Comparison of ENCODE assay signal across 2 cellular contexts in genomic region chr18:47215554-47216138, GRCh38.
TF ChIP-seq lines count a peak whose summit lies in the region.

No MANE protein-coding gene starts in this region.

TF ChIP-seq in IMR-90, 13 proteins besides CTCF, POLR2A, EP300 and RAD21:
- TF ChIP-seq RFX5 (IDR thresholded peaks at IDR 0.05; ENCODE audit: low read depth, low read length) (no peak), SMC3 (IDR thresholded peaks at IDR 0.05; ENCODE audit: low read depth, low read length) (peak; percentile 45)

TF ChIP-seq in H1, 55 proteins besides CTCF, POLR2A, EP300 and RAD21:
- no peak for TF ChIP-seq POU5F1 (IDR thresholded peaks at IDR 0.05; ENCODE audit: low read depth, low read length)
- TF ChIP-seq RXRA (IDR thresholded peaks at IDR 0.05; ENCODE audit: insufficient read depth, low read depth, low read length): no peak
- no peak for TF ChIP-seq ZNF274 (IDR thresholded peaks at IDR 0.05; ENCODE audit: borderline replicate concordance, extremely low read depth, low read length)
- no peak for TF ChIP-seq SAP30 (IDR thresholded peaks at IDR 0.05; ENCODE audit: insufficient read depth, insufficient replicate concordance, low read length)
- no peak for TF ChIP-seq YY1 (IDR thresholded peaks at IDR 0.05; ENCODE audit: low read depth, low read length)
- no peak for TF ChIP-seq KDM1A (IDR thresholded peaks at IDR 0.05; ENCODE audit: borderline replicate concordance, low read length)
- TF ChIP-seq CHD1 (IDR thresholded peaks at IDR 0.05; ENCODE audit: low read depth, low read length): no peak
- TF ChIP-seq RNF2 (IDR thresholded peaks at IDR 0.05; ENCODE audit: borderline replicate concordance, low read depth, low read length, missing control alignments, poor library complexity, severe bottlenecking): no peak
- no peak for TF ChIP-seq SIX5 (IDR thresholded peaks at IDR 0.05; ENCODE audit: low read depth, low read length)
- no peak for TF ChIP-seq JUN (IDR thresholded peaks at IDR 0.05; ENCODE audit: low read depth, low read length)
- no peak for TF ChIP-seq USF2 (IDR thresholded peaks at IDR 0.05; ENCODE audit: low read length)
- no peak for TF ChIP-seq KDM4A (IDR thresholded peaks at IDR 0.05; ENCODE audit: low read depth, low read length, severe bottlenecking)
- TF ChIP-seq POLR2AphosphoS5 (IDR thresholded peaks at IDR 0.05; ENCODE audit: low read depth, low read length): no peak
- no peak for TF ChIP-seq RFX5 (IDR thresholded peaks at IDR 0.05; ENCODE audit: borderline replicate concordance, low read depth, low read length)
- no peak for TF ChIP-seq EZH2 (IDR thresholded peaks at IDR 0.05; ENCODE audit: low read depth, low read length, severe bottlenecking)
- no peak for TF ChIP-seq SIRT6 (IDR thresholded peaks at IDR 0.05; ENCODE audit: low read length)
- no peak for TF ChIP-seq RBBP5 (IDR thresholded peaks at IDR 0.05; ENCODE audit: borderline replicate concordance, low read depth, low read length)
